ENCODE assay signal across 9 cellular contexts in genomic region chrX:15204130-15204751, GRCh38.
DNase-seq lines count a peak whose midpoint lies in the region; ATAC-seq, FAIRE-seq and TF ChIP-seq lines count a peak whose summit lies in the region.
"Had no signal": no experiment of that assay in that cellular context is flagged by ENCODE, and none has a peak within 500 bp of the region (broad histone marks: within the 10 kb centered on the region; RNA-seq: fewer than 3 reads in every experiment).

No MANE protein-coding gene starts in this region.

- no peak overlapping the region for H3K4me3 Mint-ChIP-seq in activated CD4-positive, alpha-beta memory T cell treated with anti-CD3 and anti-CD28 coated beads for 36 hours

- no peak for FAIRE-seq in D721Med (lab: Jason Lieb, UNC)

- TF ChIP-seq EP300 in stomach (IDR thresholded peaks at IDR 0.05) = no peak

- no peaks in the 10 kb centered on the region for H3K36me3 ChIP-seq in stomach

- CTCF ChIA-PET in activated CD4-positive, alpha-beta memory T cell treated with anti-CD3 and anti-CD28 coated beads for 36 hours (lab: Charles Lee) = no interaction called here

- H3K4me3 ChIP-seq in GM12865 (ENCODE audit: low read depth, low read length) (no peak overlapping the region), stomach (no peak overlapping the region)

- no peak overlapping the region for H3K27ac ChIP-seq in stomach

- TF ChIP-seq CTCF in GM12865 (IDR thresholded peaks at IDR 0.05; ENCODE audit: insufficient read depth, low read depth, low read length, missing control alignments) = no peak
- TF ChIP-seq CTCF in D721Med (IDR thresholded peaks at IDR 0.05; ENCODE audit: insufficient read depth, missing control alignments) = no peak
- TF ChIP-seq CTCF in stomach (IDR thresholded peaks at IDR 0.05) = no peak

- DNase-seq in GM12865 (ENCODE audit: low read depth) (peak; percentile 66), D721Med (ENCODE audit: insufficient read length, low spot score) (no peak), SIG-M5 (lab: John Stamatoyannopoulos, UW) (no peak), stomach (no peak)
- DNase-seq in activated CD4-positive, alpha-beta memory T cell treated with anti-CD3 and anti-CD28 coated beads for 36 hours = no peak
- no peak for DNase-seq in effector CD8-positive, alpha-beta T cell (lab: John Stamatoyannopoulos, UW)
- DNase-seq: DND-41 had no signal

- intact Hi-C loops in activated CD4-positive, alpha-beta memory T cell treated with anti-CD3 and anti-CD28 coated beads for 36 hours (cut with micrococcal nuclease) = loop anchor here (1.0 to 5.0 kb wide), 9 partner anchors 43 to 1177 kb away; partner anchors contain the start of genes FANCB and MOSPD2
- intact Hi-C loops in stomach (cut with DNase I; ENCODE audit: low total_unique reads) = no loop called here

- H3K27me3 ChIP-seq in stomach = no peaks in the 10 kb centered on the region

- POLR2A ChIA-PET in activated CD4-positive, alpha-beta memory T cell treated with anti-CD3 and anti-CD28 coated beads for 36 hours (lab: Charles Lee) = no interaction called here

- no peak for TF ChIP-seq POLR2A in stomach (IDR thresholded peaks at IDR 0.05)

- H3K9me3 ChIP-seq in stomach = no peaks in the 10 kb centered on the region

- 71 to 83% (median 78%) methylated on average over 4 of the region's 4 CpGs for WGBS in stomach, 5 donors

- ATAC-seq in GM19455 (IDR thresholded peaks at IDR 0.05; ENCODE audit: unreplicated experiment) (peak; percentile 94), HG03097 (IDR thresholded peaks at IDR 0.05; ENCODE audit: low FRiP score, unreplicated experiment) (peak; percentile 59)

- H3K9me3 Mint-ChIP-seq in activated CD4-positive, alpha-beta memory T cell treated with anti-CD3 and anti-CD28 coated beads for 36 hours = no peaks in the 10 kb centered on the region

- H3K4me1 Mint-ChIP-seq in activated CD4-positive, alpha-beta memory T cell treated with anti-CD3 and anti-CD28 coated beads for 36 hours (ENCODE audit: low read depth) = peaks cover 48% of the 10 kb centered on the region

- peak overlapping the region; percentile 8 for H3K27ac Mint-ChIP-seq in activated CD4-positive, alpha-beta memory T cell treated with anti-CD3 and anti-CD28 coated beads for 36 hours

- H3K36me3 Mint-ChIP-seq in activated CD4-positive, alpha-beta memory T cell treated with anti-CD3 and anti-CD28 coated beads for 36 hours = no peaks in the 10 kb centered on the region

- H3K27me3 Mint-ChIP-seq in activated CD4-positive, alpha-beta memory T cell treated with anti-CD3 and anti-CD28 coated beads for 36 hours = no peaks in the 10 kb centered on the region

- no peaks in the 10 kb centered on the region for H3K4me1 ChIP-seq in stomach
